ENCODE assay signal across 22 cellular contexts in genomic region chr11:78262710-78263109, GRCh38.
DNase-seq lines count a peak whose midpoint lies in the region; ATAC-seq, FAIRE-seq and TF ChIP-seq lines count a peak whose summit lies in the region.
"Had no signal": no experiment of that assay in that cellular context is flagged by ENCODE, and none has a peak within 500 bp of the region (broad histone marks: within the 10 kb centered on the region; RNA-seq: fewer than 3 reads in every experiment).

No MANE protein-coding gene starts in this region.

- TF ChIP-seq EP300 in K562 (IDR thresholded peaks at IDR 0.05; ENCODE audit: low read length): no peak
- no peak for TF ChIP-seq EP300 in transverse colon (IDR thresholded peaks at IDR 0.05; ENCODE audit: low read depth)

- H3K4me2 ChIP-seq in K562 (ENCODE audit: insufficient read depth, low read length): no peak overlapping the region

- H3K27me3 ChIP-seq in cardiac muscle cell (no peaks in the 10 kb centered on the region), heart right ventricle (no peaks in the 10 kb centered on the region), K562 (ENCODE audit: control insufficient read depth in 2 of 2, insufficient read depth in 2 of 2, low read length in 2 of 2) (no peaks in the 10 kb centered on the region), transverse colon (no peaks in the 10 kb centered on the region)

- H3K79me2 ChIP-seq in K562 (ENCODE audit: control insufficient read depth, insufficient read depth, low read length): peaks cover 23% of the 10 kb centered on the region; the same call in 2 of the 3 replicates

- H3K9me3 ChIP-seq in cardiac muscle cell (ENCODE audit: low read depth): no peaks in the 10 kb centered on the region
- no peaks in the 10 kb centered on the region for H3K9me3 ChIP-seq in heart right ventricle
- no peaks in the 10 kb centered on the region for H3K9me3 ChIP-seq in K562 (replicated peaks; ENCODE audit: control insufficient read depth, insufficient read depth, low read depth, low read length)
- no peaks in the 10 kb centered on the region for H3K9me3 ChIP-seq in transverse colon

- H3K4me3 ChIP-seq in cardiac muscle cell (no peak overlapping the region), heart right ventricle (no peak overlapping the region), K562 (no peak overlapping the region), transverse colon (no peak overlapping the region)

- peaks cover 15% of the 10 kb centered on the region for H3K4me1 ChIP-seq in cardiac muscle cell (ENCODE audit: low read depth)
- H3K4me1 ChIP-seq in heart right ventricle: peaks cover 5 to 65% (median 35%) of the 10 kb centered on the region in 9 donors
- H3K4me1 ChIP-seq in K562 (replicated peaks in 1 of 2; ENCODE audit: control insufficient read depth in 2 of 2, insufficient read depth in 2 of 2, low read length in 2 of 2): peaks cover 13 to 49% of the 10 kb centered on the region in 2 experiments
- peaks cover 0 to 15% (median 0%) of the 10 kb centered on the region in 4 donors for H3K4me1 ChIP-seq in transverse colon

- TF ChIP-seq POLR2A in K562 (conservative IDR thresholded peaks at IDR 0.05) (no peak), transverse colon (IDR thresholded peaks at IDR 0.05) (no peak)

- TF ChIP-seq CTCF in cardiac muscle cell (IDR thresholded peaks at IDR 0.05; ENCODE audit: low read depth, low read length): no peak
- TF ChIP-seq CTCF in heart right ventricle (IDR thresholded peaks at IDR 0.05): no peak
- no peak for TF ChIP-seq CTCF in K562 (IDR thresholded peaks at IDR 0.05 in 2 of 3, conservative IDR thresholded peaks at IDR 0.05 in 1 of 3; ENCODE audit: insufficient read depth in 2 of 3, low read depth in 1 of 3, low read length in 3 of 3)
- TF ChIP-seq CTCF in nephron (IDR thresholded peaks at IDR 0.05; ENCODE audit: unreplicated experiment in 3 of 3): no peak
- TF ChIP-seq CTCF in transverse colon (IDR thresholded peaks at IDR 0.05): no peak

- no peaks in the 10 kb centered on the region for H3K36me3 ChIP-seq in cardiac muscle cell
- no peaks in the 10 kb centered on the region for H3K36me3 ChIP-seq in heart right ventricle
- peaks cover 7% of the 10 kb centered on the region; the same call in 2 of the 3 replicates for H3K36me3 ChIP-seq in K562 (ENCODE audit: control insufficient read depth, insufficient read depth, low read length)
- no peaks in the 10 kb centered on the region for H3K36me3 ChIP-seq in transverse colon

- DNase-seq in cardiac muscle cell (ENCODE audit: low read depth in 1 of 2, low spot score in 1 of 2): no peak
- no peak for DNase-seq in heart right ventricle
- no peak for DNase-seq in K562 (ENCODE audit: extremely low read depth in 1 of 4, low spot score in 3 of 4)
- no peak for DNase-seq in NCI-H748 treated with DMSO at 0.1 percent for 48 hours (lab: John Stamatoyannopoulos, UW)
- DNase-seq in transverse colon: no peak
- no peak for DNase-seq in activated CD8-positive, alpha-beta memory T cell treated with anti-CD3 and anti-CD28 coated beads for 24 hours
- DNase-seq: AML-193; DMS79; NCI-H1092 treated with DMSO at 0.1 percent for 48 hours; NCI-H146; NCI-H2029 treated with DMSO at 0.1 percent for 48 hours; NCI-H2171 treated with DMSO at 0.1 percent for 48 hours; NCI-H446; NCI-H69; NK-92 treated with Interleukin-12 subunit alpha and Interleukin-12 subunit beta, amount 100 ng/mL, for 24 hours; SHP77 had no signal

- H2AFZ ChIP-seq in K562 (ENCODE audit: low read depth, low read length): peak overlapping the region; percentile 23; the same call in 1 of the 2 replicates

- no peaks in the 10 kb centered on the region for H3K9me3 Mint-ChIP-seq in nephron
- H3K9me3 Mint-ChIP-seq: IgD-negative memory B cell had no signal

- CTCF ChIA-PET in K562 (lab: Yijun Ruan, JAX; ENCODE audit: low intra/inter-chr PET ratio): no interaction called here

- no TSS peak for BruUV-seq in K562 (replicated peaks; lab: Mats Ljungman, UMichigan)

- H3K27me3 Mint-ChIP-seq in nephron (ENCODE audit: low read depth): no peaks in the 10 kb centered on the region
- H3K27me3 Mint-ChIP-seq: IgD-negative memory B cell had no signal

- peak overlapping the region; percentile 62 for H3K27ac ChIP-seq in cardiac muscle cell
- H3K27ac ChIP-seq in heart right ventricle: peak overlapping the region in 1 of 10 donors; percentile 43
- peak overlapping the region; percentile 14; the same call in 1 of the 3 replicates for H3K27ac ChIP-seq in K562 (ENCODE audit: extremely low read depth, low read depth, low read length)
- no peak overlapping the region for H3K27ac ChIP-seq in transverse colon
- H3K27ac ChIP-seq: 22Rv1, C4-2B had no signal

- H3K9ac ChIP-seq in K562 (ENCODE audit: insufficient read depth in 1 of 2, low read depth in 2 of 2, low read length in 2 of 2): peak overlapping the region; percentile 3 to 84; a peak in 1 of 4 replicates

- FAIRE-seq in K562 (lab: Jason Lieb, UNC): no peak
- FAIRE-seq: H54 had no signal

- H3K4me3 Mint-ChIP-seq in nephron: peak overlapping the region in 2 of 3 experiments; percentile 35 to 61
- H3K4me3 Mint-ChIP-seq: IgD-negative memory B cell had no signal

- no peaks in the 10 kb centered on the region for H3K36me3 Mint-ChIP-seq in nephron (ENCODE audit: low read depth)

- in situ Hi-C loops in K562 (cut with MboI): no loop called here
- in situ Hi-C loops in transverse colon (cut with MboI; ENCODE audit: low pct_ligation_motif_present in 1 of 4, low pct_unique_long_range_greater_than_20kb in 1 of 4, low sequenced_read_pairs in 3 of 4): no loop called here

- H3K9me1 ChIP-seq in K562 (ENCODE audit: control insufficient read depth, insufficient read depth, low read length): no peaks in the 10 kb centered on the region

- no peak for TF ChIP-seq RAD21 in K562 (CRISPR knock-in tag; conservative IDR thresholded peaks at IDR 0.05 in 1 of 2, IDR thresholded peaks at IDR 0.05 in 1 of 2)

- POLR2A ChIA-PET in K562 (lab: Yijun Ruan, JAX): interaction anchor here (1.4 to 5.1 kb wide), 4 partner anchors 8 to 29 kb away, joined by 3 to 26 read pairs (median 7); no protein-coding TSS in a partner anchor

- no peak for ATAC-seq in heart right ventricle
- ATAC-seq in K562: peak; percentile 5; the same call in 1 of the 3 replicates
- ATAC-seq in GM21423 (IDR thresholded peaks at IDR 0.05; ENCODE audit: unreplicated experiment): no peak

- no peaks in the 10 kb centered on the region for H4K20me1 ChIP-seq in K562 (replicated peaks; ENCODE audit: control insufficient read depth, insufficient read depth, low read length)

- intact Hi-C loops in heart right ventricle (cut with DNase I) (loop anchor here in 1 of 10 donors (10.0 kb wide), 1 partner anchor 82 kb away; no protein-coding TSS in a partner anchor), K562 (cut with micrococcal nuclease) (no loop called here), transverse colon (cut with DNase I; ENCODE audit: low total_unique reads) (no loop called here)

- peak overlapping the region; percentile 75 to 98 (median 91) for H3K27ac Mint-ChIP-seq in nephron
- H3K27ac Mint-ChIP-seq: IgD-negative memory B cell had no signal

- H3K4me1 Mint-ChIP-seq in nephron: peaks cover 81% of the 10 kb centered on the region

TF ChIP-seq in K562, 482 proteins besides CTCF, POLR2A, EP300 and RAD21 (continues in another document):
- TF ChIP-seq KDM5B (IDR thresholded peaks at IDR 0.05; ENCODE audit: insufficient replicate concordance, low read depth, low read length) (no peak), COPS2 (conservative IDR thresholded peaks at IDR 0.05) (no peak), SMARCA4 (IDR thresholded peaks at IDR 0.05) (no peak), CHD4 (IDR thresholded peaks at IDR 0.05; ENCODE audit: insufficient read depth, insufficient replicate concordance, low read depth, low read length, poor library complexity, severe bottlenecking) (no peak), ZNF449 (CRISPR knock-in tag; IDR thresholded peaks at IDR 0.05) (no peak), ZMIZ1 (IDR thresholded peaks at IDR 0.05; ENCODE audit: low read depth in 2 of 2, low read length in 2 of 2) (no peak), BHLHE40 (IDR thresholded peaks at IDR 0.05; ENCODE audit: low read length) (no peak), CBX8 (IDR thresholded peaks at IDR 0.05; ENCODE audit: borderline replicate concordance, extremely low read depth, low read depth, low read length, poor library complexity, severe bottlenecking) (no peak)

Comparison
In these comparisons a context has a peak if more than half of its experiments do, and no peak if none do; other contexts are left out.
1. H3K27ac ChIP-seq: peak in cardiac muscle cell (single experiment) and K562 (single experiment); none in transverse colon (0 of 4).